In the genomic region with DNA sequence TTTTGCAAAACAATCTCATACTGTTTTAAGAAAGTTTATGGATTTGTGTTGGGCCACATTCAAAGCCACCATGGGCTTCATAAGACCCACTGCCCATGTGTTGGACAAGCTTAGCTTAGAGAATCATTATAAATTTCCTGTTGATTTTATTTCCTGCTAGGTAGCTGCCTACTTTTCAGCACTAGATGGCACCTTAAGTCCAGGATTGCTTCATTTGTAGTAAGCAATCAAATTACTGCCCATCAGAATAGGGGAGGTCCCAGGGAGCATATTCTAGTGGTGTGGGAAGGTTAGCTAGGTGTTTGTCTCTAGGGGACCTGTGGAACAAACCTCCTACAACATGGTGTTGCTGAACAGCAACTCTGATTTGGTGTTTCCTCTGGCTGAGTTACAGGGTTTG, we compare ENCODE assay signal across 9 cellular contexts. TPM values are rescaled to one million over a fixed set of nuclear protein-coding genes. Genes with fewer than 3 reads are reported as not detected.
DNase-seq lines count a peak whose midpoint lies in the region; ATAC-seq and TF ChIP-seq lines count a peak whose summit lies in the region.
"Had no signal": no experiment of that assay in that cellular context is flagged by ENCODE, and none has a peak within 500 bp of the region (broad histone marks: within the 10 kb centered on the region; RNA-seq: fewer than 3 reads in every experiment).

No MANE protein-coding gene starts in this region.

- no peaks in the 10 kb centered on the region for H3K36me3 Mint-ChIP-seq in neural crest cell (ENCODE audit: low read depth)
- H3K36me3 Mint-ChIP-seq in activated naive CD4-positive, alpha-beta T cell treated with anti-CD3 and anti-CD28 coated beads, Interleukin-2, amount 10 ng/mL, durations not matched to agents 7 days and 5 days: no peaks in the 10 kb centered on the region

- no peak overlapping the region for H3K4me3 ChIP-seq in GM12875 (ENCODE audit: low read depth, low read length)

- peaks cover 5% of the 10 kb centered on the region for H3K9me3 Mint-ChIP-seq in neural crest cell
- H3K9me3 Mint-ChIP-seq in activated naive CD4-positive, alpha-beta T cell treated with anti-CD3 and anti-CD28 coated beads, Interleukin-2, amount 10 ng/mL, durations not matched to agents 7 days and 5 days: no peaks in the 10 kb centered on the region

- ATAC-seq in HG02678 (IDR thresholded peaks at IDR 0.05; ENCODE audit: unreplicated experiment): no peak

- no peak overlapping the region for H3K27ac Mint-ChIP-seq in neural crest cell (ENCODE audit: unreplicated experiment)
- no peak overlapping the region for H3K27ac Mint-ChIP-seq in activated naive CD4-positive, alpha-beta T cell treated with anti-CD3 and anti-CD28 coated beads, Interleukin-2, amount 10 ng/mL, durations not matched to agents 7 days and 5 days

- peaks cover 3% of the 10 kb centered on the region for H3K27me3 Mint-ChIP-seq in neural crest cell (ENCODE audit: low read depth)
- peaks cover 10% of the 10 kb centered on the region for H3K27me3 Mint-ChIP-seq in activated naive CD4-positive, alpha-beta T cell treated with anti-CD3 and anti-CD28 coated beads, Interleukin-2, amount 10 ng/mL, durations not matched to agents 7 days and 5 days

- no peak overlapping the region for H3K4me3 Mint-ChIP-seq in neural crest cell
- H3K4me3 Mint-ChIP-seq in activated naive CD4-positive, alpha-beta T cell treated with anti-CD3 and anti-CD28 coated beads, Interleukin-2, amount 10 ng/mL, durations not matched to agents 7 days and 5 days: no peak overlapping the region

- intact Hi-C loops in posterior vena cava (cut with DNase I): no loop called here

- H3K27ac ChIP-seq in substantia nigra (ENCODE audit: low read depth, low read length, poor library complexity, severe bottlenecking): no peak overlapping the region

- peak; percentile 83 for DNase-seq in NCI-H1694 treated with DMSO at 0.1 percent for 48 hours (lab: John Stamatoyannopoulos, UW)
- peak; percentile 42 for DNase-seq in astrocyte of the hippocampus (ENCODE audit: low read depth, low spot score)
- no peak for DNase-seq in neural crest cell (ENCODE audit: low read depth, low spot score)
- DNase-seq in substantia nigra (lab: John Stamatoyannopoulos, UW): no peak
- DNase-seq in posterior vena cava (ENCODE audit: low spot score): no peak
- no peak for DNase-seq in activated naive CD4-positive, alpha-beta T cell treated with anti-CD3 and anti-CD28 coated beads, Interleukin-2, amount 10 ng/mL, durations not matched to agents 7 days and 5 days
- DNase-seq: T-helper 9 cell had no signal

- TF ChIP-seq CTCF in GM12875 (IDR thresholded peaks at IDR 0.05; ENCODE audit: borderline replicate concordance, insufficient read depth, low read depth, low read length): peak; percentile 14; the same call in 1 of the 2 replicates
- TF ChIP-seq CTCF in neural crest cell (conservative IDR thresholded peaks at IDR 0.05): peak; percentile 64

- no peaks in the 10 kb centered on the region for H3K4me1 Mint-ChIP-seq in neural crest cell
- H3K4me1 Mint-ChIP-seq in activated naive CD4-positive, alpha-beta T cell treated with anti-CD3 and anti-CD28 coated beads, Interleukin-2, amount 10 ng/mL, durations not matched to agents 7 days and 5 days: no peaks in the 10 kb centered on the region

- CTCF ChIA-PET in activated naive CD4-positive, alpha-beta T cell treated with anti-CD3 and anti-CD28 coated beads, Interleukin-2, amount 10 ng/mL, durations not matched to agents 7 days and 5 days (lab: Charles Lee): interaction anchor here (1.2 to 2.9 kb wide), 2 partner anchors 35 to 88 kb away, joined by 4 to 14 read pairs; no protein-coding TSS in a partner anchor

RNA-seq across cellular contexts. Expression of gene DCDC2C, which starts 11.0 kb away (rescaled TPM):
- total RNA-seq in neural crest cell (not detected in 2 replicates), posterior vena cava (not detected)

RNA-seq across cellular contexts. Expression of gene ALLC, which starts 34.4 kb away (rescaled TPM):
- total RNA-seq in neural crest cell (not detected in 2 replicates), posterior vena cava (not detected)

Comparison
In these comparisons a context has a peak if more than half of its experiments do, and no peak if none do; other contexts are left out.
1. DNase-seq: peak in NCI-H1694 treated with DMSO at 0.1 percent for 48 hours (single experiment) and astrocyte of the hippocampus (single experiment); none in neural crest cell (single experiment), substantia nigra (0 of 49), posterior vena cava (single experiment) and activated naive CD4-positive, alpha-beta T cell treated with anti-CD3 and anti-CD28 coated beads, Interleukin-2, amount 10 ng/mL, durations not matched to agents 7 days and 5 days (single experiment).